ENCODE assay signal across 8 cellular contexts in genomic region chr6:33207569-33208088, GRCh38. TPM values are rescaled to one million over a fixed set of nuclear protein-coding genes. Genes with fewer than 3 reads are reported as not detected.
DNase-seq lines count a peak whose midpoint lies in the region; ATAC-seq and TF ChIP-seq lines count a peak whose summit lies in the region.

No MANE protein-coding gene starts in this region.

- DNase-seq in activated CD4-positive, alpha-beta T cell treated with anti-CD3 and anti-CD28 coated beads, Interleukin-2, amount 10 ng/mL, durations not matched to agents 24 days and 14 days: peak; percentile 74
- DNase-seq in activated CD4-positive, alpha-beta T cell treated with anti-CD3 and anti-CD28 coated beads, Interleukin-2, amount 50 U/mL, for 4 hours: no peak
- DNase-seq in SJCRH30 (peak; percentile 65 to 67), endodermal cell (peak; percentile 78), mesothelial cell of epicardium (ENCODE audit: low spot score in 2 of 2, unreplicated experiment in 2 of 2) (peak in 1 of 2 experiments; percentile 71), vagina (ENCODE audit: extremely low spot score in 2 of 2) (no peak), NCI-H2171 (lab: John Stamatoyannopoulos, UW) (no peak)

- H3K9me3 Mint-ChIP-seq in activated CD4-positive, alpha-beta T cell treated with anti-CD3 and anti-CD28 coated beads, Interleukin-2, amount 10 ng/mL, durations not matched to agents 24 days and 14 days: no peaks in the 10 kb centered on the region
- H3K9me3 Mint-ChIP-seq in endodermal cell (no peaks in the 10 kb centered on the region), mesothelial cell of epicardium (no peaks in the 10 kb centered on the region)

- H3K27ac ChIP-seq in SJCRH30 (peak overlapping the region; percentile 70), endodermal cell (ENCODE audit: low read depth, low read length) (peak overlapping the region; percentile 89), vagina (peak overlapping the region; percentile 98)

- peaks cover 6% of the 10 kb centered on the region for H3K27me3 Mint-ChIP-seq in activated CD4-positive, alpha-beta T cell treated with anti-CD3 and anti-CD28 coated beads, Interleukin-2, amount 10 ng/mL, durations not matched to agents 24 days and 14 days
- H3K27me3 Mint-ChIP-seq in endodermal cell (ENCODE audit: insufficient read depth) (peaks cover 35% of the 10 kb centered on the region), mesothelial cell of epicardium (ENCODE audit: low read depth) (peaks cover 2% of the 10 kb centered on the region)

- H3K4me3 ChIP-seq in SJCRH30 (peak overlapping the region; percentile 75), endodermal cell (ENCODE audit: low read length) (peak overlapping the region; percentile 92), vagina (peak overlapping the region; percentile 85 to 93)

- peak overlapping the region; percentile 96 for H3K27ac Mint-ChIP-seq in activated CD4-positive, alpha-beta T cell treated with anti-CD3 and anti-CD28 coated beads, Interleukin-2, amount 10 ng/mL, durations not matched to agents 24 days and 14 days
- peak overlapping the region; percentile 95 for H3K27ac Mint-ChIP-seq in endodermal cell
- peak overlapping the region; percentile 99 for H3K27ac Mint-ChIP-seq in mesothelial cell of epicardium

- peaks cover 47% of the 10 kb centered on the region for H3K4me1 Mint-ChIP-seq in activated CD4-positive, alpha-beta T cell treated with anti-CD3 and anti-CD28 coated beads, Interleukin-2, amount 10 ng/mL, durations not matched to agents 24 days and 14 days
- H3K4me1 Mint-ChIP-seq in endodermal cell (peaks cover 22% of the 10 kb centered on the region), mesothelial cell of epicardium (peaks cover 45% of the 10 kb centered on the region)

- H3K36me3 ChIP-seq in SJCRH30 (peaks cover 16% of the 10 kb centered on the region), endodermal cell (ENCODE audit: control insufficient read depth, insufficient read depth, low read length) (peaks cover 32% of the 10 kb centered on the region), vagina (peaks cover 0 to 24% of the 10 kb centered on the region in 2 donors)

- 2 to 10% methylated on average over 3 to 29 of the region's 29 CpGs for WGBS in endodermal cell (ENCODE audit: insufficient coverage in 1 of 2, insufficient read length in 1 of 2), 2 experiments

- no peak for TF ChIP-seq POLR2A in vagina (IDR thresholded peaks at IDR 0.05)

- H3K27me3 ChIP-seq in SJCRH30: no peaks in the 10 kb centered on the region
- peaks cover 7% of the 10 kb centered on the region for H3K27me3 ChIP-seq in endodermal cell (ENCODE audit: control insufficient read depth, insufficient read depth, low read length, poor library complexity, severe bottlenecking)
- H3K27me3 ChIP-seq in vagina: no peaks in the 10 kb centered on the region

- H3K4me3 Mint-ChIP-seq in activated CD4-positive, alpha-beta T cell treated with anti-CD3 and anti-CD28 coated beads, Interleukin-2, amount 10 ng/mL, durations not matched to agents 24 days and 14 days: peak overlapping the region; percentile 89
- H3K4me3 Mint-ChIP-seq in endodermal cell: peak overlapping the region; percentile 82
- H3K4me3 Mint-ChIP-seq in mesothelial cell of epicardium: peak overlapping the region; percentile 96

- H3K9ac ChIP-seq in endodermal cell (ENCODE audit: extremely low read depth, low read length, poor library complexity, severe bottlenecking): peak overlapping the region; percentile 92

- no peak for TF ChIP-seq CTCF in endodermal cell (conservative IDR thresholded peaks at IDR 0.05)
- TF ChIP-seq CTCF in mesothelial cell of epicardium (IDR thresholded peaks at IDR 0.05; ENCODE audit: unreplicated experiment): no peak
- no peak for TF ChIP-seq CTCF in vagina (IDR thresholded peaks at IDR 0.05)

- H3K9me3 ChIP-seq in SJCRH30 (replicated peaks): no peaks in the 10 kb centered on the region
- H3K9me3 ChIP-seq in endodermal cell (ENCODE audit: control insufficient read depth, low read length): no peaks in the 10 kb centered on the region
- no peaks in the 10 kb centered on the region for H3K9me3 ChIP-seq in vagina

- peaks cover 47% of the 10 kb centered on the region for H3K36me3 Mint-ChIP-seq in activated CD4-positive, alpha-beta T cell treated with anti-CD3 and anti-CD28 coated beads, Interleukin-2, amount 10 ng/mL, durations not matched to agents 24 days and 14 days (ENCODE audit: low read depth)
- peaks cover 31% of the 10 kb centered on the region for H3K36me3 Mint-ChIP-seq in endodermal cell (ENCODE audit: low read depth)
- H3K36me3 Mint-ChIP-seq in mesothelial cell of epicardium: peaks cover 20% of the 10 kb centered on the region

- H3K4me1 ChIP-seq in SJCRH30 (peaks cover 15% of the 10 kb centered on the region), endodermal cell (ENCODE audit: control insufficient read depth, insufficient read depth, low read length) (peaks cover 6% of the 10 kb centered on the region), vagina (peaks cover 55% of the 10 kb centered on the region)

- intact Hi-C loops in activated CD4-positive, alpha-beta T cell treated with anti-CD3 and anti-CD28 coated beads, Interleukin-2, amount 10 ng/mL, durations not matched to agents 24 days and 14 days (cut with micrococcal nuclease): loop anchor here (1.0 to 10.0 kb wide), 3 partner anchors 41 to 1473 kb away; partner anchors contain the start of genes AGPAT1, CLIC1 and RNF5
- intact Hi-C loops in vagina (cut with DNase I): loop anchor here (10.0 kb wide), 1 partner anchor 1023 kb away; the partner anchor contains the start of gene AGER

- ATAC-seq in HG02870 (IDR thresholded peaks at IDR 0.05; ENCODE audit: unreplicated experiment): no peak

RNA-seq across cellular contexts. Expression of gene RING1, which starts 0.7 kb away (rescaled TPM):
- 44.4 and 47.6 TPM in 2 replicates for total RNA-seq in activated CD4-positive, alpha-beta T cell treated with anti-CD3 and anti-CD28 coated beads, Interleukin-2, amount 10 ng/mL, durations not matched to agents 24 days and 14 days
- total RNA-seq in SJCRH30 (2014; rRNA removed; shearing (Covaris generic)): 14.9 and 16.4 TPM in 2 replicates
- total RNA-seq in endodermal cell (10 to 100 TPM; 31.0 to 31.8 TPM), mesothelial cell of epicardium (55.8 to 59.0 TPM (median 56.0 TPM) in 3 replicates), vagina (32.7 TPM)
- polyA plus RNA-seq in endodermal cell (2013, experiment 1 of 2): 65.4 TPM
- polyA plus RNA-seq in endodermal cell (2013, experiment 2 of 2): 55.9 TPM

RNA-seq across cellular contexts. Expression of gene HSD17B8, which starts 3.2 kb away (rescaled TPM):
- total RNA-seq in activated CD4-positive, alpha-beta T cell treated with anti-CD3 and anti-CD28 coated beads, Interleukin-2, amount 10 ng/mL, durations not matched to agents 24 days and 14 days: 18.2 and 18.3 TPM in 2 replicates
- 1.0 and 1.5 TPM in 2 replicates for total RNA-seq in SJCRH30 (2014; rRNA removed; shearing (Covaris generic))
- 1 to 10 TPM; 5.7 to 6.8 TPM for total RNA-seq in endodermal cell
- 13.2 TPM for polyA plus RNA-seq in endodermal cell (2013, experiment 1 of 2)
- polyA plus RNA-seq in endodermal cell (2013, experiment 2 of 2): 12.2 TPM
- 15.0 to 15.3 TPM (median 15.1 TPM) in 3 replicates for total RNA-seq in mesothelial cell of epicardium
- 17.7 TPM for total RNA-seq in vagina

RNA-seq across cellular contexts. Expression of gene SLC39A7, which starts 7.0 kb away (rescaled TPM):
- 61.7 and 63.9 TPM in 2 replicates for total RNA-seq in activated CD4-positive, alpha-beta T cell treated with anti-CD3 and anti-CD28 coated beads, Interleukin-2, amount 10 ng/mL, durations not matched to agents 24 days and 14 days
- total RNA-seq in SJCRH30 (2014; rRNA removed; shearing (Covaris generic)): 71.8 and 75.1 TPM in 2 replicates
- total RNA-seq in endodermal cell: 100 to 1,000 TPM; 123 to 163 TPM
- polyA plus RNA-seq in endodermal cell (2013, experiment 1 of 2): 107 TPM
- polyA plus RNA-seq in endodermal cell (2013, experiment 2 of 2): 105 TPM
- total RNA-seq in mesothelial cell of epicardium: 138 to 140 TPM (median 140 TPM) in 3 replicates
- total RNA-seq in vagina: 36.3 TPM

RNA-seq across cellular contexts. Expression of gene RXRB, which starts 7.2 kb away (rescaled TPM):
- total RNA-seq in activated CD4-positive, alpha-beta T cell treated with anti-CD3 and anti-CD28 coated beads, Interleukin-2, amount 10 ng/mL, durations not matched to agents 24 days and 14 days: 46.6 and 48.0 TPM in 2 replicates
- total RNA-seq in SJCRH30 (2014; rRNA removed; shearing (Covaris generic)): 24.4 and 25.9 TPM in 2 replicates
- total RNA-seq in endodermal cell (10 to 100 TPM; 24.8 to 27.2 TPM), mesothelial cell of epicardium (67.6 to 70.4 TPM (median 70.3 TPM) in 3 replicates), vagina (28.0 TPM)
- polyA plus RNA-seq in endodermal cell (2013, experiment 1 of 2): 46.3 TPM
- 38.0 TPM for polyA plus RNA-seq in endodermal cell (2013, experiment 2 of 2)

RNA-seq across cellular contexts. Expression of gene COL11A2, which starts 15.4 kb away (rescaled TPM):
- 0.47 and 0.56 TPM in 2 replicates for total RNA-seq in activated CD4-positive, alpha-beta T cell treated with anti-CD3 and anti-CD28 coated beads, Interleukin-2, amount 10 ng/mL, durations not matched to agents 24 days and 14 days
- total RNA-seq in SJCRH30 (2014; rRNA removed; shearing (Covaris generic)): 3.8 and 4.0 TPM in 2 replicates
- total RNA-seq in endodermal cell: 1 to 10 TPM; 1.3 to 2.8 TPM
- 17.6 TPM for polyA plus RNA-seq in endodermal cell (2013, experiment 1 of 2)
- polyA plus RNA-seq in endodermal cell (2013, experiment 2 of 2): 13.1 TPM
- total RNA-seq in mesothelial cell of epicardium: 12.6 to 14.4 TPM (median 14.2 TPM) in 3 replicates
- 0.25 TPM for total RNA-seq in vagina

Comparison
In these comparisons a context has a peak if more than half of its experiments do, and no peak if none do; other contexts are left out.
1. DNase-seq: peak in activated CD4-positive, alpha-beta T cell treated with anti-CD3 and anti-CD28 coated beads, Interleukin-2, amount 10 ng/mL, durations not matched to agents 24 days and 14 days (single experiment), SJCRH30 (2 of 2) and endodermal cell (single experiment); none in activated CD4-positive, alpha-beta T cell treated with anti-CD3 and anti-CD28 coated beads, Interleukin-2, amount 50 U/mL, for 4 hours (0 of 2), vagina (0 of 2) and NCI-H2171 (single experiment).
2. Peak in every context shown above with its lines, with median percentiles within 50 percentile points of each other: H3K27ac Mint-ChIP-seq, H3K4me3 Mint-ChIP-seq, H3K27ac ChIP-seq and H3K4me3 ChIP-seq.